1 cellular context compared by ENCODE assay signal in genomic region chr6:129709909-129710721, GRCh38.
TF ChIP-seq lines count a peak whose summit lies in the region.

Gene ARHGAP18 (minus strand): TSS chr6:129710177. CDS start chr6:129710136, 41 bp downstream.

TF ChIP-seq in HepG2, 621 proteins besides CTCF, POLR2A, EP300 and RAD21 (continued from another document):
- TF ChIP-seq ATF2 (CRISPR knock-in tag; IDR thresholded peaks at IDR 0.05) (peak; percentile 54; the same call in 1 of the 2 replicates), BCL3 (CRISPR knock-in tag; IDR thresholded peaks at IDR 0.05) (peak; percentile 59), HNF4A (CRISPR knock-in tag; IDR thresholded peaks at IDR 0.05) (peak; percentile 53; the same call in 1 of the 2 replicates), ZBTB8A (CRISPR knock-in tag; IDR thresholded peaks at IDR 0.05; ENCODE audit: borderline replicate concordance, low read depth) (no peak), USF2 (IDR thresholded peaks at IDR 0.05; ENCODE audit: low read depth, low read length) (no peak), USF2 (CRISPR knock-in tag; IDR thresholded peaks at IDR 0.05; ENCODE audit: borderline replicate concordance) (no peak; the same call in 1 of the 2 replicates), YY1 (IDR thresholded peaks at IDR 0.05; ENCODE audit: insufficient read depth, insufficient replicate concordance, low read depth, low read length) (peak; percentile 55), XRCC5 (optimal IDR thresholded peaks at IDR 0.05; ENCODE audit: low read length) (peak; percentile 85), SP5 (CRISPR knock-in tag; IDR thresholded peaks at IDR 0.05; ENCODE audit: borderline replicate concordance, low read depth) (peak; percentile 94), ZKSCAN8 (CRISPR knock-in tag; IDR thresholded peaks at IDR 0.05; ENCODE audit: borderline replicate concordance) (peak; percentile 59; the same call in 1 of the 2 replicates), GTF3A (CRISPR knock-in tag; conservative IDR thresholded peaks at IDR 0.05) (no peak), SMARCE1 (IDR thresholded peaks at IDR 0.05; ENCODE audit: borderline replicate concordance) (no peak), ZNF512 (CRISPR knock-in tag; IDR thresholded peaks at IDR 0.05) (no peak; the same call in 1 of the 2 replicates), ZNF451 (CRISPR knock-in tag; IDR thresholded peaks at IDR 0.05) (peak; percentile 88), REL (CRISPR knock-in tag; conservative IDR thresholded peaks at IDR 0.05) (0 out of 2 replicates have a peak, but pooled peaks have one; percentile 62), NCOR1 (IDR thresholded peaks at IDR 0.05; ENCODE audit: borderline replicate concordance, low read length) (peak; percentile 43; the same call in 1 of the 2 replicates), ZNF292 (CRISPR knock-in tag; IDR thresholded peaks at IDR 0.05; ENCODE audit: borderline replicate concordance, low read depth) (peak; percentile 97; the same call in 1 of the 2 replicates), ZNF607 (CRISPR knock-in tag; IDR thresholded peaks at IDR 0.05; ENCODE audit: borderline replicate concordance) (peak; percentile 95; the same call in 1 of the 2 replicates), NR0B2 (CRISPR knock-in tag; IDR thresholded peaks at IDR 0.05) (peak; percentile 72; the same call in 1 of the 2 replicates), ZFY (CRISPR knock-in tag; IDR thresholded peaks at IDR 0.05) (peak; percentile 74), POGZ (CRISPR knock-in tag; IDR thresholded peaks at IDR 0.05) (peak; percentile 94), NFE2L1 (CRISPR knock-in tag; IDR thresholded peaks at IDR 0.05; ENCODE audit: borderline replicate concordance) (no peak), ZFP41 (CRISPR knock-in tag; IDR thresholded peaks at IDR 0.05; ENCODE audit: borderline replicate concordance) (0 out of 2 replicates have a peak, but pooled peaks have one; percentile 33), WIZ (CRISPR knock-in tag; IDR thresholded peaks at IDR 0.05) (no peak), NCOA1 (CRISPR knock-in tag; IDR thresholded peaks at IDR 0.05) (no peak), GPBP1L1 (CRISPR knock-in tag; IDR thresholded peaks at IDR 0.05) (no peak), MAZ (IDR thresholded peaks at IDR 0.05; ENCODE audit: borderline replicate concordance, low read depth, low read length) (0 out of 2 replicates have a peak, but pooled peaks have one; percentile 54), MAZ (CRISPR knock-in tag; IDR thresholded peaks at IDR 0.05; ENCODE audit: low read depth) (peak; percentile 80), ATF5 (CRISPR knock-in tag; IDR thresholded peaks at IDR 0.05; ENCODE audit: low read depth) (peak; percentile 95; the same call in 1 of the 2 replicates), IRF2 (CRISPR knock-in tag; IDR thresholded peaks at IDR 0.05) (peak; percentile 91), SNAI1 (CRISPR knock-in tag; IDR thresholded peaks at IDR 0.05; ENCODE audit: borderline replicate concordance) (peak; percentile 95; the same call in 1 of the 2 replicates), UBTF (CRISPR knock-in tag; IDR thresholded peaks at IDR 0.05) (peak; percentile 97), ZNF781 (CRISPR knock-in tag; IDR thresholded peaks at IDR 0.05; ENCODE audit: borderline replicate concordance, not compliant biosample characterization) (peak; percentile 83), ZNF251 (CRISPR knock-in tag; IDR thresholded peaks at IDR 0.05) (peak; percentile 70; the same call in 1 of the 2 replicates), ZNF780A (CRISPR knock-in tag; IDR thresholded peaks at IDR 0.05) (peak; percentile 83; the same call in 1 of the 2 replicates), ZFP82 (CRISPR knock-in tag; IDR thresholded peaks at IDR 0.05; ENCODE audit: borderline replicate concordance) (no peak), ZSCAN31 (CRISPR knock-in tag; IDR thresholded peaks at IDR 0.05; ENCODE audit: low read depth) (peak; percentile 72; the same call in 1 of the 2 replicates), AGO1 (IDR thresholded peaks at IDR 0.05; ENCODE audit: low read depth, low read length, poor library complexity, severe bottlenecking) (no peak), ZNF597 (CRISPR knock-in tag; IDR thresholded peaks at IDR 0.05) (no peak), ZNF256 (CRISPR knock-in tag; conservative IDR thresholded peaks at IDR 0.05) (0 out of 2 replicates have a peak, but pooled peaks have one; percentile 81), PRMT3 (CRISPR knock-in tag; IDR thresholded peaks at IDR 0.05; ENCODE audit: borderline replicate concordance, low read depth) (peak; percentile 72; the same call in 1 of the 2 replicates), ZUFSP (CRISPR knock-in tag; IDR thresholded peaks at IDR 0.05; ENCODE audit: borderline replicate concordance) (no peak), ZNF709 (CRISPR knock-in tag; IDR thresholded peaks at IDR 0.05) (no peak), ZC3H4 (CRISPR knock-in tag; IDR thresholded peaks at IDR 0.05; ENCODE audit: borderline replicate concordance) (peak; percentile 20; the same call in 1 of the 2 replicates), ZBTB2 (CRISPR knock-in tag; IDR thresholded peaks at IDR 0.05; ENCODE audit: low read depth) (no peak), ATF3 (CRISPR knock-in tag; IDR thresholded peaks at IDR 0.05) (0 out of 2 replicates have a peak, but pooled peaks have one; percentile 9), RFX1 (IDR thresholded peaks at IDR 0.05) (0 out of 2 replicates have a peak, but pooled peaks have one; percentile 12), ZNF883 (CRISPR knock-in tag; IDR thresholded peaks at IDR 0.05; ENCODE audit: not compliant biosample characterization) (peak; percentile 89)
